13 cellular contexts compared by ENCODE assay signal in the genomic region with DNA sequence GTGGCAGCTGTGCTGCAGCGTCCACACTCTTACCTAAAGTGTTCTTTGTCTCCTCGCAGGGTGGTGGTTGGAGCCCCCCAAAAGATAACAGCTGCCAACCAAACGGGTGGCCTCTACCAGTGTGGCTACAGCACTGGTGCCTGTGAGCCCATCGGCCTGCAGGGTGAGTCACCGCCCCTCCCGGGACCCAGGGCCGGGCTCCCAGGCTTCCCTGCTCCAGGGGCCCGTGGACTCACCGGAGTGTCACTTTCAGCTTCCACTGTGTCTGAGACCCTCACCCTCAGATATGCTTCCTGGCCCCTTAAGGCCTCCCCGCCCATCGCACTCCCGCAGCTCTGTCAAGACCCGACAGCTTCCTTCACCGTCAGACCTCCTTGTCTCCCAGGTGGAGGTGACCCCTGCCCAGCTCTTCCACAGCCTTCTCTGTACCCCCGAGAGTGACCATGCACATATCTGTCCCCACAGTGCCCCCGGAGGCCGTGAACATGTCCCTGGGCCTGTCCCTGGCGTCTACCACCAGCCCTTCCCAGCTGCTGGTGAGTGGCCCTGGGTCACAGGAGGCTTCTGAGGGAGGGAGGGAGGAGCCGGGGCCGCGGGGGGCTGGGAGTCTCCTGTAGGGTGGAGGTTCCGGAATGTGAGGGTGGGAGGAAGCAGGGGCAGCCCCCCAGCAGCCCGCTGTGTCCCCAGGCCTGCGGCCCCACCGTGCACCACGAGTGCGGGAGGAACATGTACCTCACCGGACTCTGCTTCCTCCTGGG. TPM values are rescaled to one million over a fixed set of nuclear protein-coding genes. Genes with fewer than 3 reads are reported as not detected.
DNase-seq lines count a peak whose midpoint lies in the region; ATAC-seq, FAIRE-seq and TF ChIP-seq lines count a peak whose summit lies in the region.
"Had no signal": no experiment of that assay in that cellular context is flagged by ENCODE, and none has a peak within 500 bp of the region (broad histone marks: within the 10 kb centered on the region; RNA-seq: fewer than 3 reads in every experiment).

No MANE protein-coding gene starts in this region.

- H3K4ac ChIP-seq in H1 (replicated peaks; ENCODE audit: insufficient read length, low read depth, low read length), result no peak overlapping the region

- TF ChIP-seq RAD21 in H1 (IDR thresholded peaks at IDR 0.05 in 1 of 2, conservative IDR thresholded peaks at IDR 0.05 in 1 of 2; ENCODE audit: low read depth in 2 of 2, low read length in 2 of 2), result peak; percentile 23 to 42; a peak in 3 of 4 replicates

- no peaks in the 10 kb centered on the region for H3K79me1 ChIP-seq in H1 (ENCODE audit: low read depth, low read length)

- no peaks in the 10 kb centered on the region for H3K36me3 ChIP-seq in BLaER1
- H3K36me3 ChIP-seq in H1 (ENCODE audit: control insufficient read depth in 2 of 4, insufficient read depth in 4 of 4, low read length in 3 of 4), result no peaks in the 10 kb centered on the region
- H3K36me3 ChIP-seq in neural progenitor cell, result no peaks in the 10 kb centered on the region
- H3K36me3 ChIP-seq in colonic mucosa, result no peaks in the 10 kb centered on the region
- H3K36me3 ChIP-seq: stomach had no signal

- no peak for FAIRE-seq in H1 (lab: Jason Lieb, UNC)

- no peak overlapping the region for H3K27ac Mint-ChIP-seq in neural progenitor cell

- H3K79me2 ChIP-seq in H1 (ENCODE audit: control insufficient read depth in 1 of 2, insufficient read depth in 2 of 2, low read length in 2 of 2) (no peaks in the 10 kb centered on the region), neural progenitor cell (ENCODE audit: low read depth) (no peaks in the 10 kb centered on the region)

- no peak overlapping the region for H4K5ac ChIP-seq in H1 (ENCODE audit: insufficient read length, low read depth, low read length)

- no peak overlapping the region for H2AK5ac ChIP-seq in H1 (ENCODE audit: low read depth, low read length)

- H2BK20ac ChIP-seq in H1 (ENCODE audit: low read length), result no peak overlapping the region

- H3K27me3 ChIP-seq in BLaER1, result no peaks in the 10 kb centered on the region
- no peaks in the 10 kb centered on the region; a peak in 1 of 7 replicates for H3K27me3 ChIP-seq in H1 (replicated peaks in 1 of 4; ENCODE audit: control insufficient read depth in 3 of 4, extremely low read depth in 1 of 4, insufficient read depth in 3 of 4, low read length in 3 of 4)
- H3K27me3 ChIP-seq in neural progenitor cell, result no peaks in the 10 kb centered on the region
- H3K27me3 ChIP-seq in colonic mucosa, result no peaks in the 10 kb centered on the region

- peaks cover 7% of the 10 kb centered on the region for H3K27me3 Mint-ChIP-seq in neural progenitor cell (ENCODE audit: insufficient read depth, low read depth)

- no peak overlapping the region for H2BK5ac ChIP-seq in H1 (ENCODE audit: low read depth, low read length)

- H3K4me3 Mint-ChIP-seq in neural progenitor cell, result no peak overlapping the region
- H3K4me3 Mint-ChIP-seq: T-helper 17 cell had no signal

- peaks cover 7% of the 10 kb centered on the region for H3K4me1 Mint-ChIP-seq in neural progenitor cell

- H3K27ac ChIP-seq in BLaER1 (0 out of 2 replicates have a peak overlapping the region, but pooled peaks have one; percentile 4), H1 (ENCODE audit: low read depth, low read length) (no peak overlapping the region), neural progenitor cell (no peak overlapping the region), RWPE1 (no peak overlapping the region), colonic mucosa (no peak overlapping the region)

- no peak for TF ChIP-seq EP300 in H1 (IDR thresholded peaks at IDR 0.05; ENCODE audit: borderline replicate concordance in 1 of 2, low read depth in 2 of 2, low read length in 2 of 2)

- H4K91ac ChIP-seq in H1 (replicated peaks; ENCODE audit: insufficient read length, low read length), result no peak overlapping the region

- no peak overlapping the region; the same call in 1 of the 2 replicates for H4K8ac ChIP-seq in H1 (ENCODE audit: extremely low read depth, insufficient read depth, low read length)

- H3K4me1 ChIP-seq in BLaER1, result peaks cover 35% of the 10 kb centered on the region
- H3K4me1 ChIP-seq in H1 (replicated peaks in 1 of 4; ENCODE audit: control insufficient read depth in 3 of 4, insufficient read depth in 4 of 4, low read length in 3 of 4), result 0 out of 7 replicates have a peak, but pooled peaks cover 0 to 4% (median 1%) of the 10 kb centered on the region in 4 experiments
- no peaks in the 10 kb centered on the region for H3K4me1 ChIP-seq in neural progenitor cell
- H3K4me1 ChIP-seq in colonic mucosa, result no peaks in the 10 kb centered on the region

- H2AFZ ChIP-seq in H1 (ENCODE audit: low read length) (no peak overlapping the region; the same call in 1 of the 2 replicates), neural progenitor cell (replicated peaks) (no peak overlapping the region)

- H3K4me3 ChIP-seq in BLaER1 (no peak overlapping the region), H1 (ENCODE audit: extremely low read depth in 1 of 4, insufficient read depth in 2 of 4, low read depth in 3 of 4, low read length in 4 of 4) (no peak overlapping the region), neural progenitor cell (no peak overlapping the region), colonic mucosa (no peak overlapping the region)

- H3K14ac ChIP-seq in H1 (ENCODE audit: insufficient read length), result no peak overlapping the region

- DNase-seq in ELR (ENCODE audit: low read depth), result peak; percentile 4
- DNase-seq in H1 (ENCODE audit: low read depth in 1 of 2, low spot score in 2 of 2), result peak in 1 of 2 experiments; percentile 56
- peak; percentile 23 for DNase-seq in neural progenitor cell (ENCODE audit: low spot score)
- no peak for DNase-seq in RWPE1 (ENCODE audit: low spot score)
- no peak for DNase-seq in colonic mucosa
- DNase-seq in GDM1 (lab: John Stamatoyannopoulos, UW), result no peak
- DNase-seq: activated CD8-positive, alpha-beta memory T cell treated with anti-CD3 and anti-CD28 coated beads for 24 hours; midbrain; stimulated activated CD4-positive, alpha-beta T cell treated with anti-CD3 and anti-CD28 coated beads, Interleukin-4, amount 100 ng/mL, for 1 hour; stomach; T-helper 17 cell had no signal

- no peak overlapping the region for H3K18ac ChIP-seq in H1 (ENCODE audit: extremely low read depth, low read length)

- no peak overlapping the region for H2BK15ac ChIP-seq in H1 (ENCODE audit: low read length)

- H3K4me2 ChIP-seq in BLaER1, result no peak overlapping the region
- no peak overlapping the region for H3K4me2 ChIP-seq in H1 (ENCODE audit: insufficient read depth in 1 of 2, low read depth in 2 of 2, low read length in 2 of 2)
- H3K4me2 ChIP-seq in neural progenitor cell, result no peak overlapping the region

- CTCF ChIA-PET in H1 (lab: Charles Lee; ENCODE audit: partially characterized antibody) (interaction anchor here (1.1 to 2.7 kb wide), 6 partner anchors 10 to 108 kb away, joined by 3 to 7 read pairs (median 4); a partner anchor contains a TSS), RWPE1 (lab: Yijun Ruan, JAX) (no interaction called here)

- no peaks in the 10 kb centered on the region for H3K36me3 Mint-ChIP-seq in neural progenitor cell

- intact Hi-C loops in colonic mucosa (cut with DNase I), result no loop called here

- H2BK120ac ChIP-seq in H1 (replicated peaks; ENCODE audit: low read depth, low read length), result no peak overlapping the region

- TF ChIP-seq CTCF in H1 (IDR thresholded peaks at IDR 0.05; ENCODE audit: control extremely low read depth in 1 of 3, insufficient read depth in 1 of 3, low read depth in 1 of 3, low read length in 3 of 3) (peak; percentile 18 to 40 (median 39); a peak in 3 of 4 replicates), neural progenitor cell (IDR thresholded peaks at IDR 0.05) (peak; percentile 17), RWPE1 (conservative IDR thresholded peaks at IDR 0.05; ENCODE audit: low read depth) (no peak), colonic mucosa (IDR thresholded peaks at IDR 0.05) (no peak)

- no peaks in the 10 kb centered on the region for H3K9me3 ChIP-seq in BLaER1
- H3K9me3 ChIP-seq in H1 (ENCODE audit: insufficient read depth in 2 of 2, low read depth in 1 of 2, low read length in 1 of 2), result no peaks in the 10 kb centered on the region
- no peaks in the 10 kb centered on the region for H3K9me3 ChIP-seq in neural progenitor cell (ENCODE audit: low read depth)
- H3K9me3 ChIP-seq in colonic mucosa, result no peaks in the 10 kb centered on the region
- H3K9me3 ChIP-seq: stomach had no signal

- no peak overlapping the region for H2BK12ac ChIP-seq in H1 (ENCODE audit: low read depth, low read length)

- H3K56ac ChIP-seq in H1 (replicated peaks; ENCODE audit: insufficient read length, low read depth, low read length), result no peak overlapping the region

- no peaks in the 10 kb centered on the region for H3F3A ChIP-seq in neural progenitor cell (ENCODE audit: low read depth)

- ATAC-seq in HG03280 (IDR thresholded peaks at IDR 0.05; ENCODE audit: unreplicated experiment), result no peak
- ATAC-seq: T-helper 17 cell had no signal

- no peaks in the 10 kb centered on the region for H3K23me2 ChIP-seq in H1 (ENCODE audit: low read depth, low read length)

- no peak overlapping the region for H3K23ac ChIP-seq in H1 (ENCODE audit: insufficient read length)

- no peak overlapping the region for H3K9ac ChIP-seq in BLaER1
- no peak overlapping the region for H3K9ac ChIP-seq in H1 (replicated peaks in 1 of 4; ENCODE audit: extremely low read depth in 1 of 4, low read depth in 3 of 4, low read length in 3 of 4)
- no peak overlapping the region for H3K9ac ChIP-seq in neural progenitor cell
- no peak overlapping the region for H3K9ac ChIP-seq in colonic mucosa (ENCODE audit: low read depth in 2 of 2, low read length in 2 of 2)

- H3K9me3 Mint-ChIP-seq in neural progenitor cell, result peaks cover 3% of the 10 kb centered on the region

- POLR2A ChIA-PET in H1 (lab: Charles Lee; ENCODE audit: partially characterized antibody), result interaction anchor here (0.6 to 1.3 kb wide), 5 partner anchors 142 to 176 kb away, joined by 3 to 4 read pairs (median 3); a partner anchor contains a TSS
- POLR2A ChIA-PET in RWPE1 (lab: Yijun Ruan, JAX; ENCODE audit: low non-redundant PET), result no interaction called here

- H4K20me1 ChIP-seq in BLaER1 (no peaks in the 10 kb centered on the region), H1 (replicated peaks in 1 of 2; ENCODE audit: control insufficient read depth in 1 of 2, insufficient read depth in 2 of 2, low read length in 2 of 2) (no peaks in the 10 kb centered on the region), neural progenitor cell (ENCODE audit: low read depth) (no peaks in the 10 kb centered on the region)

- TF ChIP-seq POLR2A in H1 (IDR thresholded peaks at IDR 0.05; ENCODE audit: control extremely low read depth in 1 of 2, low read depth in 2 of 2, low read length in 2 of 2), result no peak

- WGBS in H1 (ENCODE audit: extremely low coverage in 1 of 2, insufficient coverage in 1 of 2, insufficient read length in 1 of 2, insufficient replicate concordance in 2 of 2, low coverage in 1 of 2, low lambda C conversion rate in 2 of 2, missing lambda C conversion rate in 1 of 2), 2 experiments, result 86% methylated on average over 20 of the region's 28 CpGs; no CpG with 5 or more reads in 1 of the 2 experiments

RNA-seq across cellular contexts. Expression of a gene that starts 1.8 kb away (rescaled TPM):
- total RNA-seq in H1 (2021; fragmentation: NEBNext Ultra II Directional; extraction: Animal tissue kit (Norgen Biotek cat#: 25700)), result not detected in 2 replicates
- 0.13 and 0.30 TPM in 2 replicates for polyA plus RNA-seq in H1 (2011; rRNA removed)
- 0.09 TPM for polyA plus RNA-seq in H1 (2011; cell fraction: cytosol; rRNA removed)
- polyA plus RNA-seq in H1 (2011; cell fraction: nucleus; rRNA removed), result 0.30 TPM
- polyA plus RNA-seq in H1 (2012, experiment 1 of 2), result 0.14 to 0.74 TPM (median 0.30 TPM) in 4 replicates
- 0.12 TPM for polyA plus RNA-seq in H1 (2012, experiment 2 of 2)
- polyA plus RNA-seq in H1 (2013, experiment 1 of 2), result 0.14 TPM
- 0.11 TPM for polyA plus RNA-seq in H1 (2013, experiment 2 of 2)
- polyA minus RNA-seq in H1 (2011; rRNA and poly(A)+ RNA removed), result 0.46 TPM in 1 of 2 replicates, not detected in the other
- polyA minus RNA-seq in H1 (2011; cell fraction: cytosol; rRNA and poly(A)+ RNA removed), result 0.59 TPM
- polyA minus RNA-seq in H1 (2011; cell fraction: nucleus; rRNA and poly(A)+ RNA removed), result 0.30 TPM
- total RNA-seq in neural progenitor cell (ENCODE audit: low replicate concordance), result not detected in 2 replicates
- total RNA-seq in colonic mucosa, result 1 to 10 TPM; 1.4 to 5.9 TPM

RNA-seq across cellular contexts. Expression of a gene that starts 36.4 kb away (rescaled TPM):
- not detected in 2 replicates for total RNA-seq in H1 (2021; fragmentation: NEBNext Ultra II Directional; extraction: Animal tissue kit (Norgen Biotek cat#: 25700))
- 0.06 TPM in 1 of 2 replicates, not detected in the other for polyA plus RNA-seq in H1 (2011; rRNA removed)
- 0.06 TPM for polyA plus RNA-seq in H1 (2011; cell fraction: cytosol; rRNA removed)
- 0.09 TPM for polyA plus RNA-seq in H1 (2011; cell fraction: nucleus; rRNA removed)
- 0.05 to 0.08 TPM in 2 of 4 replicates, not detected in the others for polyA plus RNA-seq in H1 (2012, experiment 1 of 2)
- not detected for polyA plus RNA-seq in H1 (2012, experiment 2 of 2)
- not detected for polyA plus RNA-seq in H1 (2013, experiment 1 of 2)
- not detected for polyA plus RNA-seq in H1 (2013, experiment 2 of 2)
- polyA minus RNA-seq in H1 (2011; rRNA and poly(A)+ RNA removed), result not detected in 2 replicates
- not detected for polyA minus RNA-seq in H1 (2011; cell fraction: cytosol; rRNA and poly(A)+ RNA removed)
- not detected for polyA minus RNA-seq in H1 (2011; cell fraction: nucleus; rRNA and poly(A)+ RNA removed)
- total RNA-seq in neural progenitor cell (ENCODE audit: low replicate concordance), result not detected in 2 replicates
- under 1 TPM in 1 of 2 donors, not detected in 1; 0.05 TPM for total RNA-seq in colonic mucosa
- total RNA-seq: T-helper 17 cell had no signal
- polyA plus RNA-seq: stomach had no signal

Comparison
In these comparisons a context has a peak if more than half of its experiments do, and no peak if none do; other contexts are left out.
1. DNase-seq: peak in ELR (single experiment) and neural progenitor cell (single experiment); none in RWPE1 (single experiment), colonic mucosa (single experiment) and GDM1 (single experiment).
2. CTCF ChIP-seq: peak in H1 (3 of 3) and neural progenitor cell (single experiment); none in RWPE1 (single experiment) and colonic mucosa (single experiment).